ENCODE assay signal across 8 cellular contexts in genomic region chr10:92848441-92849233, GRCh38. TPM values are rescaled to one million over a fixed set of nuclear protein-coding genes. Genes with fewer than 3 reads are reported as not detected.
A peak's percentile ranks its signal among the peaks of the same experiment; 100 is the strongest.
DNase-seq lines count a peak whose midpoint lies in the region; ATAC-seq and TF ChIP-seq lines count a peak whose summit lies in the region.

Gene EXOC6 (plus strand): TSS chr10:92848520. CDS start chr10:92848534, 14 bp downstream.

- peaks cover 18% of the 10 kb centered on the region for H3K4me1 ChIP-seq in OCI-LY7 (ENCODE audit: insufficient read depth, low read length, poor library complexity, severe bottlenecking)

- TF ChIP-seq CTCF in Calu3 (IDR thresholded peaks at IDR 0.05; ENCODE audit: unreplicated experiment) (no peak), OCI-LY7 (conservative IDR thresholded peaks at IDR 0.05; ENCODE audit: low read length) (0 out of 2 replicates have a peak, but pooled peaks have one; percentile 32)

- peak; percentile 78 for ATAC-seq in GM19463 (IDR thresholded peaks at IDR 0.05; ENCODE audit: unreplicated experiment)

- no peaks in the 10 kb centered on the region for H3K36me3 ChIP-seq in OCI-LY7 (ENCODE audit: insufficient read depth, low read length)

- POLR2A ChIA-PET in OCI-LY7 (lab: Charles Lee), result interaction anchor here (0.6 to 1.7 kb wide), 10 partner anchors 11 to 294 kb away, joined by 3 to 6 read pairs (median 3); no protein-coding TSS in a partner anchor

- no peaks in the 10 kb centered on the region; the same call in 1 of the 2 replicates for H3K9me3 ChIP-seq in OCI-LY7 (ENCODE audit: low read length)

- intact Hi-C loops in Calu3 (cut with micrococcal nuclease; ENCODE audit: unreplicated experiment), result no loop called here
- intact Hi-C loops in OCI-LY7 (cut with micrococcal nuclease; ENCODE audit: unreplicated experiment), result loop anchor here (2.0 kb wide), 2 partner anchors 92 to 256 kb away; partner anchors contain the start of gene KIF11

- peaks cover 7% of the 10 kb centered on the region; the same call in 1 of the 2 replicates for H3K79me2 ChIP-seq in OCI-LY7 (ENCODE audit: insufficient read depth, low read depth, low read length)

- peaks cover 17% of the 10 kb centered on the region for H3K36me3 Mint-ChIP-seq in Calu3 (ENCODE audit: insufficient read depth, unreplicated experiment)

- BruUV-seq in Calu3 (replicated peaks; lab: Mats Ljungman, UMichigan) (no TSS peak), OCI-LY7 (replicated peaks; lab: Mats Ljungman, UMichigan) (no TSS peak)

- peak within 1 kb of the TSS; percentile 94 for H2AFZ ChIP-seq in OCI-LY7 (ENCODE audit: low read length)

- peak; percentile 82 for DNase-seq in Calu3
- peak; percentile 52 for DNase-seq in HPDE6-E6E7 (ENCODE audit: extremely low spot score)
- DNase-seq in OCI-LY7 (ENCODE audit: low spot score), result peak; percentile 93
- DNase-seq in activated T-cell treated with anti-CD3 and anti-CD28 coated beads for 4 hours, result peak; percentile 72
- peak; percentile 18 for DNase-seq in epithelial cell of prostate (ENCODE audit: low read depth, low spot score)
- DNase-seq in mucosa of gallbladder (ENCODE audit: low spot score), result peak; percentile 82
- DNase-seq in stimulated activated CD8-positive, alpha-beta memory T cell treated with anti-CD3 and anti-CD28 coated beads, Interleukin-4, amount 100 ng/mL, for 24 hours (ENCODE audit: low read depth), result peak; percentile 68

- H3K4me3 Mint-ChIP-seq in Calu3 (ENCODE audit: low read depth, unreplicated experiment), result peak within 1 kb of the TSS; percentile 90

- no peaks in the 10 kb centered on the region for H4K20me1 ChIP-seq in OCI-LY7 (ENCODE audit: insufficient read depth, low read length)

- no peaks in the 10 kb centered on the region for H3K9me2 ChIP-seq in OCI-LY7 (ENCODE audit: insufficient read depth, low read length)

- H3K4me3 ChIP-seq in OCI-LY7 (ENCODE audit: low read depth, low read length, poor library complexity, severe bottlenecking), result peak within 1 kb of the TSS; percentile 83

- H3K27me3 Mint-ChIP-seq in Calu3 (ENCODE audit: unreplicated experiment), result no peaks in the 10 kb centered on the region

- H3K27ac Mint-ChIP-seq in Calu3 (ENCODE audit: unreplicated experiment), result peak within 1 kb of the TSS; percentile 56

- peaks cover 19% of the 10 kb centered on the region for H3K4me1 Mint-ChIP-seq in Calu3 (ENCODE audit: low read depth, unreplicated experiment)

- no peaks in the 10 kb centered on the region for H3K9me3 Mint-ChIP-seq in Calu3 (ENCODE audit: low read depth, unreplicated experiment)

- CTCF ChIA-PET in Calu3 (lab: Charles Lee), result interaction anchor here (0.6 to 2.1 kb wide), 4 partner anchors 14 to 68 kb away, joined by 3 to 10 read pairs (median 4); no protein-coding TSS in a partner anchor
- CTCF ChIA-PET in OCI-LY7 (lab: Charles Lee; ENCODE audit: unreplicated experiment), result interaction anchor here (0.6 to 1.1 kb wide), 8 partner anchors 11 to 346 kb away, joined by 3 to 8 read pairs (median 4); no protein-coding TSS in a partner anchor

- H3K27ac ChIP-seq in OCI-LY7 (ENCODE audit: low read depth, low read length, poor library complexity, severe bottlenecking) (peak within 1 kb of the TSS; percentile 56), epithelial cell of prostate (peak within 1 kb of the TSS; percentile 66)

- H3K4me2 ChIP-seq in OCI-LY7 (ENCODE audit: low read length), result peak within 1 kb of the TSS; percentile 93

RNA-seq across cellular contexts. Expression of gene EXOC6, which starts in this region (rescaled TPM):
- total RNA-seq in Calu3 (2022) (19.2 TPM in 2 replicates), OCI-LY7 (2022) (9.4 and 12.5 TPM in 2 replicates), mucosa of gallbladder (26.0 TPM)
- 8.0 and 9.6 TPM in 2 replicates for total RNA-seq in OCI-LY7 (2014; rRNA removed; shearing (Covaris generic))

Comparison
In these comparisons a context has a peak if more than half of its experiments do, and no peak if none do; other contexts are left out.
1. Peak in every context shown above with its lines: DNase-seq, ATAC-seq, H3K4me3 ChIP-seq and H3K27ac ChIP-seq.
2. DNase-seq: peak in every context shown above with its lines; median percentile 93 in OCI-LY7; 82 in Calu3; 82 in mucosa of gallbladder; 72 in activated T-cell treated with anti-CD3 and anti-CD28 coated beads for 4 hours; 68 in stimulated activated CD8-positive, alpha-beta memory T cell treated with anti-CD3 and anti-CD28 coated beads, Interleukin-4, amount 100 ng/mL, for 24 hours; 52 in HPDE6-E6E7; 18 in epithelial cell of prostate.